In genomic region chr3:194312186-194312742, GRCh38 we compare ENCODE assay signal across 21 cellular contexts. TPM values are rescaled to one million over a fixed set of nuclear protein-coding genes. Genes with fewer than 3 reads are reported as not detected.
A peak's percentile ranks its signal among the peaks of the same experiment; 100 is the strongest.
DNase-seq lines count a peak whose midpoint lies in the region; ATAC-seq, FAIRE-seq and TF ChIP-seq lines count a peak whose summit lies in the region.
"Had no signal": no experiment of that assay in that cellular context is flagged by ENCODE, and none has a peak within 500 bp of the region (broad histone marks: within the 10 kb centered on the region; RNA-seq: fewer than 3 reads in every experiment).

No MANE protein-coding gene starts in this region.

- peak overlapping the region; percentile 51 for H3K27ac Mint-ChIP-seq in activated naive CD4-positive, alpha-beta T cell treated with anti-CD3 and anti-CD28 coated beads for 36 hours
- H3K27ac Mint-ChIP-seq in astrocyte (ENCODE audit: unreplicated experiment) (no peak overlapping the region), mesothelial cell of epicardium (peak overlapping the region; percentile 91)
- no peak overlapping the region for H3K27ac Mint-ChIP-seq in activated naive CD8-positive, alpha-beta T cell treated with anti-CD3 and anti-CD28 coated beads, Interleukin-2, amount 50 U/mL, for 24 hours
- H3K27ac Mint-ChIP-seq: activated naive CD4-positive, alpha-beta T cell treated with anti-CD3 and anti-CD28 coated beads, Interleukin-2, amount 50 U/mL, for 24 hours; CD8-positive, alpha-beta T cell; natural killer cell treated with Interleukin-12 subunit alpha and Interleukin-12 subunit beta and Interleukin-15 and Interleukin-18, amount 100 ng/mL, for 72 hours had no signal

- no peaks in the 10 kb centered on the region for H3K9me3 ChIP-seq in astrocyte (ENCODE audit: insufficient read depth, low read depth, low read length)
- H3K9me3 ChIP-seq in uterus = no peaks in the 10 kb centered on the region
- H3K9me3 ChIP-seq: Peyer's patch, tibial nerve had no signal

- no peak overlapping the region for H3K27ac ChIP-seq in astrocyte (ENCODE audit: low read depth, low read length)
- H3K27ac ChIP-seq in uterus = peak overlapping the region; percentile 64 to 79

- peaks cover 21% of the 10 kb centered on the region for H3K4me1 Mint-ChIP-seq in activated naive CD4-positive, alpha-beta T cell treated with anti-CD3 and anti-CD28 coated beads for 36 hours (ENCODE audit: low read depth)
- H3K4me1 Mint-ChIP-seq in astrocyte (ENCODE audit: low read depth, unreplicated experiment) (peaks cover 23% of the 10 kb centered on the region), mesothelial cell of epicardium (peaks cover 78% of the 10 kb centered on the region)
- peaks cover 33% of the 10 kb centered on the region for H3K4me1 Mint-ChIP-seq in activated naive CD8-positive, alpha-beta T cell treated with anti-CD3 and anti-CD28 coated beads, Interleukin-2, amount 50 U/mL, for 24 hours

- H3K4me3 ChIP-seq in astrocyte (ENCODE audit: insufficient read depth, low read depth, low read length) = no peak overlapping the region
- H3K4me3 ChIP-seq in uterus = no peak overlapping the region
- H3K4me3 ChIP-seq: GM12878, lung, Peyer's patch, tibial nerve had no signal

- no peak for FAIRE-seq in astrocyte (lab: Jason Lieb, UNC)
- FAIRE-seq: frontal cortex, GM12878 had no signal

- ATAC-seq in GM21529 (IDR thresholded peaks at IDR 0.05; ENCODE audit: unreplicated experiment) = no peak
- no peak for ATAC-seq in HG03460 (IDR thresholded peaks at IDR 0.05; ENCODE audit: unreplicated experiment)
- no peak for ATAC-seq in activated naive CD8-positive, alpha-beta T cell treated with anti-CD3 and anti-CD28 coated beads, Interleukin-2, amount 50 U/mL, for 24 hours
- ATAC-seq: CD8-positive, alpha-beta T cell; GM12878; natural killer cell treated with Interleukin-12 subunit alpha and Interleukin-12 subunit beta and Interleukin-15 and Interleukin-18, amount 100 ng/mL, for 72 hours had no signal

- no peak for TF ChIP-seq POLR2A in uterus (IDR thresholded peaks at IDR 0.05)

- H3K27me3 Mint-ChIP-seq in activated naive CD4-positive, alpha-beta T cell treated with anti-CD3 and anti-CD28 coated beads for 36 hours (ENCODE audit: low read depth) = peaks cover 11% of the 10 kb centered on the region
- H3K27me3 Mint-ChIP-seq in astrocyte (ENCODE audit: low read depth, unreplicated experiment) (peaks cover 85% of the 10 kb centered on the region), mesothelial cell of epicardium (ENCODE audit: low read depth) (no peaks in the 10 kb centered on the region)
- H3K27me3 Mint-ChIP-seq in activated naive CD8-positive, alpha-beta T cell treated with anti-CD3 and anti-CD28 coated beads, Interleukin-2, amount 50 U/mL, for 24 hours = peaks cover 44% of the 10 kb centered on the region

- H3K9ac ChIP-seq in astrocyte (ENCODE audit: low read length) = no peak overlapping the region

- peaks cover 14% of the 10 kb centered on the region for H3K4me1 ChIP-seq in astrocyte (ENCODE audit: insufficient read depth, low read length)
- H3K4me1 ChIP-seq in uterus = peaks cover 9 to 20% of the 10 kb centered on the region in 2 donors

- no peaks in the 10 kb centered on the region for H3K36me3 Mint-ChIP-seq in activated naive CD4-positive, alpha-beta T cell treated with anti-CD3 and anti-CD28 coated beads for 36 hours (ENCODE audit: low read depth)
- H3K36me3 Mint-ChIP-seq in astrocyte (ENCODE audit: low read depth, unreplicated experiment) = no peaks in the 10 kb centered on the region
- no peaks in the 10 kb centered on the region for H3K36me3 Mint-ChIP-seq in mesothelial cell of epicardium
- no peaks in the 10 kb centered on the region for H3K36me3 Mint-ChIP-seq in activated naive CD8-positive, alpha-beta T cell treated with anti-CD3 and anti-CD28 coated beads, Interleukin-2, amount 50 U/mL, for 24 hours (ENCODE audit: low read depth)
- H3K36me3 Mint-ChIP-seq: activated naive CD4-positive, alpha-beta T cell treated with anti-CD3 and anti-CD28 coated beads, Interleukin-2, amount 50 U/mL, for 24 hours; CD8-positive, alpha-beta T cell; natural killer cell treated with Interleukin-12 subunit alpha and Interleukin-12 subunit beta and Interleukin-15 and Interleukin-18, amount 100 ng/mL, for 72 hours had no signal

- no peak for DNase-seq in activated naive CD4-positive, alpha-beta T cell treated with anti-CD3 and anti-CD28 coated beads for 36 hours
- no peak for DNase-seq in activated naive CD4-positive, alpha-beta T cell (lab: John Stamatoyannopoulos, UW)
- DNase-seq in astrocyte (ENCODE audit: low read depth) = no peak
- DNase-seq in mesothelial cell of epicardium (ENCODE audit: low spot score in 2 of 2, unreplicated experiment in 2 of 2) = no peak
- DNase-seq in uterus = peak; percentile 69 to 88
- no peak for DNase-seq in activated naive CD8-positive, alpha-beta T cell treated with anti-CD3 and anti-CD28 coated beads, Interleukin-2, amount 50 U/mL, for 24 hours
- DNase-seq: CD8-positive, alpha-beta T cell; effector memory CD4-positive, alpha-beta T cell; H7; MM.1S; NCI-H1930; Peyer's patch; stimulated activated CD4-positive, alpha-beta T cell treated with anti-CD3 and anti-CD28 coated beads, Interleukin-2, amount 100 ng/mL, for 48 hours had no signal

- peaks cover 62% of the 10 kb centered on the region for H3K27me3 ChIP-seq in astrocyte (ENCODE audit: insufficient read depth, low read length)
- no peaks in the 10 kb centered on the region for H3K27me3 ChIP-seq in uterus
- H3K27me3 ChIP-seq: Peyer's patch had no signal

- H3K9me3 Mint-ChIP-seq in activated naive CD4-positive, alpha-beta T cell treated with anti-CD3 and anti-CD28 coated beads for 36 hours = no peaks in the 10 kb centered on the region
- H3K9me3 Mint-ChIP-seq in astrocyte (ENCODE audit: unreplicated experiment) = peaks cover under 1% of the 10 kb centered on the region
- H3K9me3 Mint-ChIP-seq in mesothelial cell of epicardium = no peaks in the 10 kb centered on the region
- H3K9me3 Mint-ChIP-seq in activated naive CD8-positive, alpha-beta T cell treated with anti-CD3 and anti-CD28 coated beads, Interleukin-2, amount 50 U/mL, for 24 hours = no peaks in the 10 kb centered on the region
- H3K9me3 Mint-ChIP-seq: activated naive CD4-positive, alpha-beta T cell treated with anti-CD3 and anti-CD28 coated beads, Interleukin-2, amount 50 U/mL, for 24 hours; CD8-positive, alpha-beta T cell; natural killer cell treated with Interleukin-12 subunit alpha and Interleukin-12 subunit beta and Interleukin-15 and Interleukin-18, amount 100 ng/mL, for 72 hours had no signal

- no peaks in the 10 kb centered on the region for H4K20me1 ChIP-seq in astrocyte (ENCODE audit: insufficient read depth, low read length)

- TF ChIP-seq CTCF in astrocyte (IDR thresholded peaks at IDR 0.05; ENCODE audit: insufficient read depth, low read depth, low read length) (no peak), mesothelial cell of epicardium (IDR thresholded peaks at IDR 0.05; ENCODE audit: unreplicated experiment) (no peak), uterus (IDR thresholded peaks at IDR 0.05) (no peak)

- H3K4me3 Mint-ChIP-seq in activated naive CD4-positive, alpha-beta T cell treated with anti-CD3 and anti-CD28 coated beads for 36 hours = no peak overlapping the region
- H3K4me3 Mint-ChIP-seq in astrocyte (ENCODE audit: unreplicated experiment) (no peak overlapping the region), mesothelial cell of epicardium (peak overlapping the region; percentile 36)
- no peak overlapping the region for H3K4me3 Mint-ChIP-seq in activated naive CD8-positive, alpha-beta T cell treated with anti-CD3 and anti-CD28 coated beads, Interleukin-2, amount 50 U/mL, for 24 hours
- H3K4me3 Mint-ChIP-seq: activated naive CD4-positive, alpha-beta T cell treated with anti-CD3 and anti-CD28 coated beads, Interleukin-2, amount 50 U/mL, for 24 hours; CD8-positive, alpha-beta T cell; natural killer cell treated with Interleukin-12 subunit alpha and Interleukin-12 subunit beta and Interleukin-15 and Interleukin-18, amount 100 ng/mL, for 72 hours had no signal

- CTCF ChIA-PET in activated naive CD4-positive, alpha-beta T cell treated with anti-CD3 and anti-CD28 coated beads for 36 hours (lab: Charles Lee) = no interaction called here

- no peaks in the 10 kb centered on the region for H3K79me2 ChIP-seq in astrocyte (ENCODE audit: insufficient read depth, low read length)

- H3K36me3 ChIP-seq in astrocyte (ENCODE audit: insufficient read depth, low read length) = no peaks in the 10 kb centered on the region
- H3K36me3 ChIP-seq in uterus = no peaks in the 10 kb centered on the region
- H3K36me3 ChIP-seq: Peyer's patch, tibial nerve had no signal

- no peak overlapping the region for H2AFZ ChIP-seq in astrocyte (ENCODE audit: low read depth, low read length)

- intact Hi-C loops in activated naive CD4-positive, alpha-beta T cell treated with anti-CD3 and anti-CD28 coated beads for 36 hours (cut with micrococcal nuclease) = no loop called here
- intact Hi-C loops in uterus (cut with DNase I; ENCODE audit: low total_unique reads) = loop anchor here (2.0 to 5.0 kb wide), 3 partner anchors 35 to 531 kb away; partner anchors contain the start of gene HES1

- peak overlapping the region; percentile 10 for H3K4me2 ChIP-seq in astrocyte (ENCODE audit: low read length)

RNA-seq across cellular contexts. Expression of gene CPN2, which starts 38.9 kb away (rescaled TPM):
- not detected for total RNA-seq in activated naive CD4-positive, alpha-beta T cell treated with anti-CD3 and anti-CD28 coated beads for 36 hours
- total RNA-seq in astrocyte = not detected in 2 replicates
- not detected in 3 replicates for total RNA-seq in mesothelial cell of epicardium
- under 1 TPM in 1 of 4 donors, not detected in 3; 0.15 TPM for total RNA-seq in uterus
- total RNA-seq: CD8-positive, alpha-beta T cell; frontal cortex; GM12878; lung; natural killer cell treated with Interleukin-12 subunit alpha and Interleukin-12 subunit beta and Interleukin-15 and Interleukin-18, amount 100 ng/mL, for 72 hours; Peyer's patch; tibial nerve had no signal

RNA-seq across cellular contexts. Expression of gene LRRC15, which starts 57.3 kb away (rescaled TPM):
- total RNA-seq in activated naive CD4-positive, alpha-beta T cell treated with anti-CD3 and anti-CD28 coated beads for 36 hours = not detected
- total RNA-seq in astrocyte (1.3 and 1.4 TPM in 2 replicates), mesothelial cell of epicardium (0.05 TPM in 1 of 3 replicates, not detected in the others), uterus (under 1 TPM in 2 of 4 donors, not detected in 2; under 0.01 to 0.59 TPM)
- total RNA-seq: CD8-positive, alpha-beta T cell; frontal cortex; GM12878; natural killer cell treated with Interleukin-12 subunit alpha and Interleukin-12 subunit beta and Interleukin-15 and Interleukin-18, amount 100 ng/mL, for 72 hours; tibial nerve had no signal

Comparison
In these comparisons a context has a peak if more than half of its experiments do, and no peak if none do; other contexts are left out.
1. DNase-seq: peak in uterus (2 of 2); none in activated naive CD4-positive, alpha-beta T cell treated with anti-CD3 and anti-CD28 coated beads for 36 hours (single experiment), activated naive CD4-positive, alpha-beta T cell (0 of 4), astrocyte (single experiment), mesothelial cell of epicardium (0 of 2) and activated naive CD8-positive, alpha-beta T cell treated with anti-CD3 and anti-CD28 coated beads, Interleukin-2, amount 50 U/mL, for 24 hours (single experiment).
2. H3K27ac Mint-ChIP-seq: peak in activated naive CD4-positive, alpha-beta T cell treated with anti-CD3 and anti-CD28 coated beads for 36 hours (single experiment) and mesothelial cell of epicardium (single experiment); none in astrocyte (single experiment) and activated naive CD8-positive, alpha-beta T cell treated with anti-CD3 and anti-CD28 coated beads, Interleukin-2, amount 50 U/mL, for 24 hours (single experiment).